In genomic region chr19:12777217-12778019, GRCh38 we compare ENCODE assay signal across 8 cellular contexts. TPM values are rescaled to one million over a fixed set of nuclear protein-coding genes. Genes with fewer than 3 reads are reported as not detected.
DNase-seq lines count a peak whose midpoint lies in the region; ATAC-seq, FAIRE-seq and TF ChIP-seq lines count a peak whose summit lies in the region.

No MANE protein-coding gene starts in this region.

- H4K8ac ChIP-seq in H1 (ENCODE audit: extremely low read depth, insufficient read depth, low read length), result peak overlapping the region; percentile 37; the same call in 1 of the 2 replicates

- peak overlapping the region; percentile 87 for H3K4ac ChIP-seq in H1 (replicated peaks; ENCODE audit: insufficient read length, low read depth, low read length)

- H3K56ac ChIP-seq in H1 (replicated peaks; ENCODE audit: insufficient read length, low read depth, low read length), result no peak overlapping the region

- peak; percentile 69 for DNase-seq in DMS 273 treated with DMSO at 0.1 percent for 48 hours (lab: John Stamatoyannopoulos, UW)
- DNase-seq in NCI-H82 (lab: John Stamatoyannopoulos, UW), result peak; percentile 95
- DNase-seq in activated CD8-positive, alpha-beta T cell treated with anti-CD3 and anti-CD28 coated beads, Interleukin-2, amount 10 ng/mL, durations not matched to agents 7 days and 5 days, result peak; percentile 85
- peak in 1 of 2 experiments; percentile 95 for DNase-seq in H1 (ENCODE audit: low read depth in 1 of 2, low spot score in 2 of 2)
- DNase-seq in memory B cell (ENCODE audit: low spot score in 2 of 2), result peak; percentile 88 to 92
- DNase-seq in stimulated activated CD8-positive, alpha-beta memory T cell treated with anti-CD3 and anti-CD28 coated beads, Interleukin-12 subunit alpha, Interleukin-12 subunit beta, amount 100 ng/mL, for 24 hours (ENCODE audit: extremely low read depth), result peak; percentile 47

- TF ChIP-seq POLR2A in H1 (IDR thresholded peaks at IDR 0.05; ENCODE audit: control extremely low read depth in 1 of 2, low read depth in 2 of 2, low read length in 2 of 2), result no peak

- no peaks in the 10 kb centered on the region for H3K9me3 ChIP-seq in H1 (ENCODE audit: insufficient read depth in 2 of 2, low read depth in 1 of 2, low read length in 1 of 2)

- H3K4me1 Mint-ChIP-seq in activated CD8-positive, alpha-beta T cell treated with anti-CD3 and anti-CD28 coated beads, Interleukin-2, amount 10 ng/mL, durations not matched to agents 7 days and 5 days (ENCODE audit: low read depth), result peaks cover 48% of the 10 kb centered on the region
- H3K4me1 Mint-ChIP-seq in memory B cell, result peaks cover 25% of the 10 kb centered on the region

- TF ChIP-seq EP300 in H1 (IDR thresholded peaks at IDR 0.05; ENCODE audit: borderline replicate concordance in 1 of 2, low read depth in 2 of 2, low read length in 2 of 2), result peak in 1 of 2 experiments; percentile 41; a peak in 1 of 3 replicates

- no peak overlapping the region for H2BK12ac ChIP-seq in H1 (ENCODE audit: low read depth, low read length)

- H3K27me3 ChIP-seq in H1 (replicated peaks in 1 of 4; ENCODE audit: control insufficient read depth in 3 of 4, extremely low read depth in 1 of 4, insufficient read depth in 3 of 4, low read length in 3 of 4), result no peaks in the 10 kb centered on the region

- H3K27ac Mint-ChIP-seq in activated CD8-positive, alpha-beta T cell treated with anti-CD3 and anti-CD28 coated beads, Interleukin-2, amount 10 ng/mL, durations not matched to agents 7 days and 5 days, result peak overlapping the region; percentile 85
- H3K27ac Mint-ChIP-seq in memory B cell, result peak overlapping the region; percentile 78

- H2BK20ac ChIP-seq in H1 (ENCODE audit: low read length), result no peak overlapping the region

- 15% methylated on average over 40 of the region's 43 CpGs; no CpG with 5 or more reads in 1 of the 2 experiments for WGBS in H1 (ENCODE audit: extremely low coverage in 1 of 2, insufficient coverage in 1 of 2, insufficient read length in 1 of 2, insufficient replicate concordance in 2 of 2, low coverage in 1 of 2, low lambda C conversion rate in 2 of 2, missing lambda C conversion rate in 1 of 2), 2 experiments

- no peak overlapping the region; the same call in 1 of the 2 replicates for H2AFZ ChIP-seq in H1 (ENCODE audit: low read length)

- H3K36me3 Mint-ChIP-seq in activated CD8-positive, alpha-beta T cell treated with anti-CD3 and anti-CD28 coated beads, Interleukin-2, amount 10 ng/mL, durations not matched to agents 7 days and 5 days (ENCODE audit: low read depth), result no peaks in the 10 kb centered on the region
- no peaks in the 10 kb centered on the region for H3K36me3 Mint-ChIP-seq in memory B cell

- TF ChIP-seq CTCF in H1 (IDR thresholded peaks at IDR 0.05; ENCODE audit: control extremely low read depth in 1 of 3, insufficient read depth in 1 of 3, low read depth in 1 of 3, low read length in 3 of 3), result peak; percentile 81 to 92 (median 81)

- H2BK5ac ChIP-seq in H1 (ENCODE audit: low read depth, low read length), result peak overlapping the region; percentile 85; the same call in 1 of the 2 replicates

- CTCF ChIA-PET in activated CD8-positive, alpha-beta T cell treated with anti-CD3 and anti-CD28 coated beads, Interleukin-2, amount 10 ng/mL, durations not matched to agents 7 days and 5 days (lab: Charles Lee), result interaction anchor here (1.0 to 8.5 kb wide), 15 partner anchors 8 to 74 kb away, joined by 3 to 390 read pairs (median 8); partner anchors contain the start of genes GET3, JUNB, PRDX2 and RNASEH2A
- CTCF ChIA-PET in H1 (lab: Charles Lee; ENCODE audit: partially characterized antibody), result interaction anchor here (0.7 to 11.2 kb wide), 22 partner anchors 10 to 88 kb away, joined by 3 to 277 read pairs (median 4); partner anchors contain the start of genes GET3, JUNB, RNASEH2A and THSD8

- TF ChIP-seq RAD21 in H1 (IDR thresholded peaks at IDR 0.05 in 1 of 2, conservative IDR thresholded peaks at IDR 0.05 in 1 of 2; ENCODE audit: low read depth in 2 of 2, low read length in 2 of 2), result peak; percentile 74 to 84

- peak overlapping the region; percentile 29 for H4K5ac ChIP-seq in H1 (ENCODE audit: insufficient read length, low read depth, low read length)

- peaks cover 22% of the 10 kb centered on the region; the same call in 1 of the 2 replicates for H3K23me2 ChIP-seq in H1 (ENCODE audit: low read depth, low read length)

- no peaks in the 10 kb centered on the region for H3K79me2 ChIP-seq in H1 (ENCODE audit: control insufficient read depth in 1 of 2, insufficient read depth in 2 of 2, low read length in 2 of 2)

- no peak overlapping the region for H2AK5ac ChIP-seq in H1 (ENCODE audit: low read depth, low read length)

- FAIRE-seq in H1 (lab: Jason Lieb, UNC), result no peak

- H3K27me3 Mint-ChIP-seq in activated CD8-positive, alpha-beta T cell treated with anti-CD3 and anti-CD28 coated beads, Interleukin-2, amount 10 ng/mL, durations not matched to agents 7 days and 5 days (ENCODE audit: low read depth), result no peaks in the 10 kb centered on the region
- H3K27me3 Mint-ChIP-seq in memory B cell, result no peaks in the 10 kb centered on the region

- no peak overlapping the region for H3K14ac ChIP-seq in H1 (ENCODE audit: insufficient read length)

- peaks cover 0 to 22% (median 17%) of the 10 kb centered on the region in 4 experiments; a peak in 6 of 7 replicates for H3K4me1 ChIP-seq in H1 (replicated peaks in 1 of 4; ENCODE audit: control insufficient read depth in 3 of 4, insufficient read depth in 4 of 4, low read length in 3 of 4)

- POLR2A ChIA-PET in activated CD8-positive, alpha-beta T cell treated with anti-CD3 and anti-CD28 coated beads, Interleukin-2, amount 10 ng/mL, durations not matched to agents 7 days and 5 days (lab: Charles Lee), result interaction anchor here (0.6 to 15.2 kb wide), 7 partner anchors 8 to 342 kb away, joined by 3 to 380 read pairs (median 5); partner anchors contain the start of gene JUNB
- POLR2A ChIA-PET in H1 (lab: Charles Lee; ENCODE audit: partially characterized antibody), result interaction anchor here (0.9 to 16.6 kb wide), 14 partner anchors 8 to 114 kb away, joined by 3 to 317 read pairs (median 4); partner anchors contain the start of genes GCDH, GET3, JUNB and PRDX2

- no peak overlapping the region for H3K27ac ChIP-seq in H1 (ENCODE audit: low read depth, low read length)

- no peaks in the 10 kb centered on the region for H3K79me1 ChIP-seq in H1 (ENCODE audit: low read depth, low read length)

- peak overlapping the region; percentile 92 for H3K18ac ChIP-seq in H1 (ENCODE audit: extremely low read depth, low read length)

- no peak overlapping the region for H3K23ac ChIP-seq in H1 (ENCODE audit: insufficient read length)

- peak overlapping the region; percentile 72 for H3K4me3 Mint-ChIP-seq in activated CD8-positive, alpha-beta T cell treated with anti-CD3 and anti-CD28 coated beads, Interleukin-2, amount 10 ng/mL, durations not matched to agents 7 days and 5 days
- peak overlapping the region; percentile 84 for H3K4me3 Mint-ChIP-seq in memory B cell

- no peak overlapping the region for H3K9ac ChIP-seq in H1 (replicated peaks in 1 of 4; ENCODE audit: extremely low read depth in 1 of 4, low read depth in 3 of 4, low read length in 3 of 4)

- ATAC-seq in HG03135 (IDR thresholded peaks at IDR 0.05; ENCODE audit: unreplicated experiment) (peak; percentile 34), memory B cell (ENCODE audit: low read depth) (peak; percentile 13), HG02623 (IDR thresholded peaks at IDR 0.05; ENCODE audit: unreplicated experiment) (no peak)
- peak; percentile 48 for ATAC-seq in activated CD8-positive, alpha-beta T cell treated with anti-CD3 and anti-CD28 coated beads, Interleukin-2, amount 10 ng/mL, durations not matched to agents 7 days and 5 days

- H3K4me2 ChIP-seq in H1 (ENCODE audit: insufficient read depth in 1 of 2, low read depth in 2 of 2, low read length in 2 of 2), result peak overlapping the region; percentile 93 to 94

- no peaks in the 10 kb centered on the region; a peak in 1 of 8 replicates for H3K36me3 ChIP-seq in H1 (ENCODE audit: control insufficient read depth in 2 of 4, insufficient read depth in 4 of 4, low read length in 3 of 4)

- H2BK15ac ChIP-seq in H1 (ENCODE audit: low read length), result no peak overlapping the region

- no peak overlapping the region for H4K91ac ChIP-seq in H1 (replicated peaks; ENCODE audit: insufficient read length, low read length)

- H2BK120ac ChIP-seq in H1 (replicated peaks; ENCODE audit: low read depth, low read length), result no peak overlapping the region

- no peaks in the 10 kb centered on the region for H4K20me1 ChIP-seq in H1 (replicated peaks in 1 of 2; ENCODE audit: control insufficient read depth in 1 of 2, insufficient read depth in 2 of 2, low read length in 2 of 2)

- H3K4me3 ChIP-seq in H1 (ENCODE audit: extremely low read depth in 1 of 4, insufficient read depth in 2 of 4, low read depth in 3 of 4, low read length in 4 of 4), result peak overlapping the region; percentile 40 to 69 (median 62)

- H3K9me3 Mint-ChIP-seq in activated CD8-positive, alpha-beta T cell treated with anti-CD3 and anti-CD28 coated beads, Interleukin-2, amount 10 ng/mL, durations not matched to agents 7 days and 5 days (ENCODE audit: insufficient read depth), result no peaks in the 10 kb centered on the region
- no peaks in the 10 kb centered on the region for H3K9me3 Mint-ChIP-seq in memory B cell

RNA-seq across cellular contexts. Expression of gene HOOK2, which starts 2.1 kb away (rescaled TPM):
- 10 to 100 TPM; 14.4 to 16.9 TPM for total RNA-seq in activated CD8-positive, alpha-beta T cell treated with anti-CD3 and anti-CD28 coated beads, Interleukin-2, amount 10 ng/mL, durations not matched to agents 7 days and 5 days
- 59.3 and 63.2 TPM in 2 replicates for total RNA-seq in H1 (2021; fragmentation: NEBNext Ultra II Directional; extraction: Animal tissue kit (Norgen Biotek cat#: 25700))
- polyA plus RNA-seq in H1 (2011; rRNA removed), result 23.8 and 39.2 TPM in 2 replicates
- 52.1 TPM for polyA plus RNA-seq in H1 (2011; cell fraction: cytosol; rRNA removed)
- 124 TPM for polyA plus RNA-seq in H1 (2011; cell fraction: nucleus; rRNA removed)
- polyA plus RNA-seq in H1 (2012, experiment 1 of 2), result 72.5 to 107 TPM (median 96.5 TPM) in 4 replicates
- polyA plus RNA-seq in H1 (2012, experiment 2 of 2), result 35.9 TPM
- polyA plus RNA-seq in H1 (2013, experiment 1 of 2), result 47.5 TPM
- polyA plus RNA-seq in H1 (2013, experiment 2 of 2), result 40.1 TPM
- 25.1 and 27.9 TPM in 2 replicates for polyA minus RNA-seq in H1 (2011; rRNA and poly(A)+ RNA removed)
- 17.9 TPM for polyA minus RNA-seq in H1 (2011; cell fraction: cytosol; rRNA and poly(A)+ RNA removed)
- 50.3 TPM for polyA minus RNA-seq in H1 (2011; cell fraction: nucleus; rRNA and poly(A)+ RNA removed)

RNA-seq across cellular contexts. Expression of gene JUNB, which starts 13.9 kb away (rescaled TPM):
- total RNA-seq in activated CD8-positive, alpha-beta T cell treated with anti-CD3 and anti-CD28 coated beads, Interleukin-2, amount 10 ng/mL, durations not matched to agents 7 days and 5 days, result 10 to 100 TPM; 90.4 to 92.9 TPM
- 7.4 and 8.6 TPM in 2 replicates for total RNA-seq in H1 (2021; fragmentation: NEBNext Ultra II Directional; extraction: Animal tissue kit (Norgen Biotek cat#: 25700))
- polyA plus RNA-seq in H1 (2011; rRNA removed), result 10.0 and 14.1 TPM in 2 replicates
- polyA plus RNA-seq in H1 (2011; cell fraction: cytosol; rRNA removed), result 9.2 TPM
- 12.1 TPM for polyA plus RNA-seq in H1 (2011; cell fraction: nucleus; rRNA removed)
- polyA plus RNA-seq in H1 (2012, experiment 1 of 2), result 4.8 to 7.1 TPM (median 5.6 TPM) in 4 replicates
- polyA plus RNA-seq in H1 (2012, experiment 2 of 2), result 5.9 TPM
- polyA plus RNA-seq in H1 (2013, experiment 1 of 2), result 6.9 TPM
- 6.5 TPM for polyA plus RNA-seq in H1 (2013, experiment 2 of 2)
- polyA minus RNA-seq in H1 (2011; rRNA and poly(A)+ RNA removed), result 1.8 TPM in 2 replicates
- 8.7 TPM for polyA minus RNA-seq in H1 (2011; cell fraction: cytosol; rRNA and poly(A)+ RNA removed)
- polyA minus RNA-seq in H1 (2011; cell fraction: nucleus; rRNA and poly(A)+ RNA removed), result 21.3 TPM

RNA-seq across cellular contexts. Expression of gene PRDX2, which starts 24.2 kb away (rescaled TPM):
- total RNA-seq in activated CD8-positive, alpha-beta T cell treated with anti-CD3 and anti-CD28 coated beads, Interleukin-2, amount 10 ng/mL, durations not matched to agents 7 days and 5 days, result 100 to 1,000 TPM; 250 to 267 TPM
- 380 and 404 TPM in 2 replicates for total RNA-seq in H1 (2021; fragmentation: NEBNext Ultra II Directional; extraction: Animal tissue kit (Norgen Biotek cat#: 25700))
- polyA plus RNA-seq in H1 (2011; rRNA removed), result 748 and 904 TPM in 2 replicates
- polyA plus RNA-seq in H1 (2011; cell fraction: cytosol; rRNA removed), result 586 TPM
- polyA plus RNA-seq in H1 (2011; cell fraction: nucleus; rRNA removed), result 569 TPM
- 543 to 655 TPM (median 640 TPM) in 4 replicates for polyA plus RNA-seq in H1 (2012, experiment 1 of 2)
- polyA plus RNA-seq in H1 (2012, experiment 2 of 2), result 855 TPM
- 237 TPM for polyA plus RNA-seq in H1 (2013, experiment 1 of 2)
- 231 TPM for polyA plus RNA-seq in H1 (2013, experiment 2 of 2)
- 210 and 286 TPM in 2 replicates for polyA minus RNA-seq in H1 (2011; rRNA and poly(A)+ RNA removed)
- 286 TPM for polyA minus RNA-seq in H1 (2011; cell fraction: cytosol; rRNA and poly(A)+ RNA removed)
- 120 TPM for polyA minus RNA-seq in H1 (2011; cell fraction: nucleus; rRNA and poly(A)+ RNA removed)

RNA-seq across cellular contexts. Expression of gene THSD8, which starts 24.5 kb away (rescaled TPM):
- total RNA-seq in activated CD8-positive, alpha-beta T cell treated with anti-CD3 and anti-CD28 coated beads, Interleukin-2, amount 10 ng/mL, durations not matched to agents 7 days and 5 days, result 10 to 100 TPM; 17.7 to 30.9 TPM
- total RNA-seq in H1 (2021; fragmentation: NEBNext Ultra II Directional; extraction: Animal tissue kit (Norgen Biotek cat#: 25700)), result 41.3 and 42.3 TPM in 2 replicates
- polyA plus RNA-seq in H1 (2011; rRNA removed), result 3.4 and 8.2 TPM in 2 replicates
- polyA plus RNA-seq in H1 (2011; cell fraction: cytosol; rRNA removed), result 0.57 TPM
- polyA plus RNA-seq in H1 (2011; cell fraction: nucleus; rRNA removed), result 0.21 TPM
- 9.7 to 60.5 TPM (median 32.8 TPM) in 4 replicates for polyA plus RNA-seq in H1 (2012, experiment 1 of 2)
- polyA plus RNA-seq in H1 (2012, experiment 2 of 2), result 11.1 TPM
- 20.3 TPM for polyA plus RNA-seq in H1 (2013, experiment 1 of 2)
- polyA plus RNA-seq in H1 (2013, experiment 2 of 2), result 24.5 TPM
- polyA minus RNA-seq in H1 (2011; rRNA and poly(A)+ RNA removed), result 4.4 and 10.5 TPM in 2 replicates
- polyA minus RNA-seq in H1 (2011; cell fraction: cytosol; rRNA and poly(A)+ RNA removed), result not detected
- polyA minus RNA-seq in H1 (2011; cell fraction: nucleus; rRNA and poly(A)+ RNA removed), result not detected

RNA-seq across cellular contexts. Expression of gene BEST2, which starts 25.8 kb away (rescaled TPM):
- not detected for total RNA-seq in activated CD8-positive, alpha-beta T cell treated with anti-CD3 and anti-CD28 coated beads, Interleukin-2, amount 10 ng/mL, durations not matched to agents 7 days and 5 days
- 4.6 TPM in 2 replicates for total RNA-seq in H1 (2021; fragmentation: NEBNext Ultra II Directional; extraction: Animal tissue kit (Norgen Biotek cat#: 25700))
- polyA plus RNA-seq in H1 (2011; rRNA removed), result 7.3 and 11.6 TPM in 2 replicates
- 7.1 TPM for polyA plus RNA-seq in H1 (2011; cell fraction: cytosol; rRNA removed)
- 9.7 TPM for polyA plus RNA-seq in H1 (2011; cell fraction: nucleus; rRNA removed)
- 2.3 to 6.3 TPM (median 4.2 TPM) in 4 replicates for polyA plus RNA-seq in H1 (2012, experiment 1 of 2)
- 4.4 TPM for polyA plus RNA-seq in H1 (2012, experiment 2 of 2)
- 6.4 TPM for polyA plus RNA-seq in H1 (2013, experiment 1 of 2)
- polyA plus RNA-seq in H1 (2013, experiment 2 of 2), result 5.7 TPM
- 5.7 and 7.9 TPM in 2 replicates for polyA minus RNA-seq in H1 (2011; rRNA and poly(A)+ RNA removed)
- 4.3 TPM for polyA minus RNA-seq in H1 (2011; cell fraction: cytosol; rRNA and poly(A)+ RNA removed)
- polyA minus RNA-seq in H1 (2011; cell fraction: nucleus; rRNA and poly(A)+ RNA removed), result 2.5 TPM
